In genomic region chr9:76887003-76887821, GRCh38 we compare ENCODE assay signal across 13 cellular contexts. TPM values are rescaled to one million over a fixed set of nuclear protein-coding genes. Genes with fewer than 3 reads are reported as not detected.
DNase-seq lines count a peak whose midpoint lies in the region; ATAC-seq, FAIRE-seq and TF ChIP-seq lines count a peak whose summit lies in the region.
"Had no signal": no experiment of that assay in that cellular context is flagged by ENCODE, and none has a peak within 500 bp of the region (broad histone marks: within the 10 kb centered on the region; RNA-seq: fewer than 3 reads in every experiment).

No MANE protein-coding gene starts in this region.

- in situ Hi-C loops in GM12878 (cut with MboI): no loop called here

- intact Hi-C loops in GM12878 (cut with micrococcal nuclease; ENCODE audit: unreplicated experiment): loop anchor here (5.0 kb wide), 1 partner anchor 100 kb away; no protein-coding TSS in a partner anchor
- intact Hi-C loops in activated T-helper 2 cell treated with anti-CD3 and anti-CD28 coated beads, Interferon-gamma antibody, Interleukin-2, Interleukin-4, amounts not matched to agents 10 μg/mL and 5 μg/mL and 100 μg/mL, durations not matched to agents 14 hours and 24 hours and 36 hours (cut with micrococcal nuclease): no loop called here

- peak; percentile 90 for FAIRE-seq in GM12878 (lab: Jason Lieb, UNC)
- FAIRE-seq: K562 had no signal

- H2AFZ ChIP-seq in GM12878 (ENCODE audit: control insufficient read depth, low read depth, low read length): peak overlapping the region; percentile 92
- peak overlapping the region; percentile 29 for H2AFZ ChIP-seq in neural progenitor cell (replicated peaks)

- SMC1A ChIA-PET in GM12878 (lab: Charles Lee; ENCODE audit: uncharacterized antibody, unreplicated experiment): no interaction called here

- CTCF ChIA-PET in GM12878 (lab: Yijun Ruan, JAX): no interaction called here

- H3K9me3 ChIP-seq in GM12878 (replicated peaks; ENCODE audit: control insufficient read depth, insufficient read depth, low read length): no peaks in the 10 kb centered on the region; the same call in 2 of the 3 replicates
- no peaks in the 10 kb centered on the region for H3K9me3 ChIP-seq in neural progenitor cell (ENCODE audit: low read depth)

- ATAC-seq in HG02885 (IDR thresholded peaks at IDR 0.05; ENCODE audit: poor library complexity, unreplicated experiment) (peak; percentile 74), GM12878 (peak; percentile 77)
- ATAC-seq: activated CD8-positive, alpha-beta T cell treated with anti-CD3 and anti-CD28 coated beads for 36 hours; K562; stimulated activated effector memory CD8-positive, alpha-beta T cell treated with anti-CD3 and anti-CD28 coated beads, Interleukin-12 subunit alpha, Interleukin-12 subunit beta, amount 100 ng/mL, for 72 hours had no signal

- H4K20me1 ChIP-seq in GM12878 (ENCODE audit: control insufficient read depth, insufficient read depth) (no peaks in the 10 kb centered on the region), neural progenitor cell (ENCODE audit: low read depth) (no peaks in the 10 kb centered on the region)

- 14% methylated on average over 5 of the region's 5 CpGs for WGBS in GM12878 (ENCODE audit: insufficient coverage, insufficient replicate concordance, low lambda C conversion rate, missing lambda C conversion rate)

- H3K4me1 Mint-ChIP-seq in neural progenitor cell: peaks cover 33% of the 10 kb centered on the region
- H3K4me1 Mint-ChIP-seq in activated T-helper 2 cell treated with anti-CD3 and anti-CD28 coated beads, Interferon-gamma antibody, Interleukin-2, Interleukin-4, amounts not matched to agents 10 μg/mL and 5 μg/mL and 100 μg/mL, durations not matched to agents 14 hours and 24 hours and 36 hours (ENCODE audit: low read depth): no peaks in the 10 kb centered on the region
- H3K4me1 Mint-ChIP-seq: stimulated activated effector memory CD8-positive, alpha-beta T cell treated with anti-CD3 and anti-CD28 coated beads, Interleukin-12 subunit alpha, Interleukin-12 subunit beta, amount 100 ng/mL, for 72 hours had no signal

- BruUV-seq in GM12878 (replicated peaks; lab: Mats Ljungman, UMichigan): no TSS peak

- POLR2A ChIA-PET in GM12878 (lab: Charles Lee): interaction anchor here (0.6 kb wide), 2 partner anchors 21 to 691 kb away, joined by 3 read pairs; no protein-coding TSS in a partner anchor

- H3K27me3 ChIP-seq in GM12878 (replicated peaks in 1 of 2; ENCODE audit: control insufficient read depth in 2 of 2, insufficient read depth in 2 of 2, low read length in 1 of 2): no peaks in the 10 kb centered on the region
- no peaks in the 10 kb centered on the region for H3K27me3 ChIP-seq in neural progenitor cell

- TF ChIP-seq EP300 in GM12878 (IDR thresholded peaks at IDR 0.05; ENCODE audit: borderline replicate concordance in 1 of 2, control insufficient read depth in 1 of 2, low read depth in 2 of 2, low read length in 2 of 2): no peak

- no peak for TF ChIP-seq POLR2A in GM12878 (IDR thresholded peaks at IDR 0.05; ENCODE audit: low read depth, low read length)

- RAD21 ChIA-PET in GM12878 (lab: Charles Lee; ENCODE audit: unreplicated experiment): no interaction called here

- peaks cover 15% of the 10 kb centered on the region for H3K9me3 Mint-ChIP-seq in neural progenitor cell
- H3K9me3 Mint-ChIP-seq in activated T-helper 2 cell treated with anti-CD3 and anti-CD28 coated beads, Interferon-gamma antibody, Interleukin-2, Interleukin-4, amounts not matched to agents 10 μg/mL and 5 μg/mL and 100 μg/mL, durations not matched to agents 14 hours and 24 hours and 36 hours: no peaks in the 10 kb centered on the region
- H3K9me3 Mint-ChIP-seq: activated CD8-positive, alpha-beta T cell treated with anti-CD3 and anti-CD28 coated beads for 36 hours; stimulated activated effector memory CD8-positive, alpha-beta T cell treated with anti-CD3 and anti-CD28 coated beads, Interleukin-12 subunit alpha, Interleukin-12 subunit beta, amount 100 ng/mL, for 72 hours had no signal

- DNase-seq in GM12865 (ENCODE audit: low read depth) (peak; percentile 64), GM12878 (ENCODE audit: low read depth, low spot score) (no peak), neural progenitor cell (ENCODE audit: low spot score) (no peak), medulla oblongata (ENCODE audit: extremely low spot score) (no peak), activated gamma-delta T cell (lab: John Stamatoyannopoulos, UW) (no peak), COLO829 (ENCODE audit: low spot score) (no peak)
- no peak for DNase-seq in activated T-helper 2 cell treated with anti-CD3 and anti-CD28 coated beads, Interferon-gamma antibody, Interleukin-2, Interleukin-4, amounts not matched to agents 10 μg/mL and 5 μg/mL and 100 μg/mL, durations not matched to agents 14 hours and 24 hours and 36 hours (ENCODE audit: low spot score)
- DNase-seq: activated CD8-positive, alpha-beta T cell treated with anti-CD3 and anti-CD28 coated beads for 36 hours; central memory CD4-positive, alpha-beta T cell; DND-41 had no signal

- H3K36me3 ChIP-seq in GM12878 (ENCODE audit: control insufficient read depth in 2 of 2, insufficient read depth in 2 of 2, low read length in 1 of 2) (no peaks in the 10 kb centered on the region), neural progenitor cell (no peaks in the 10 kb centered on the region)

- H3K27me3 Mint-ChIP-seq in neural progenitor cell (ENCODE audit: insufficient read depth, low read depth): peaks cover 4% of the 10 kb centered on the region
- no peaks in the 10 kb centered on the region for H3K27me3 Mint-ChIP-seq in activated T-helper 2 cell treated with anti-CD3 and anti-CD28 coated beads, Interferon-gamma antibody, Interleukin-2, Interleukin-4, amounts not matched to agents 10 μg/mL and 5 μg/mL and 100 μg/mL, durations not matched to agents 14 hours and 24 hours and 36 hours (ENCODE audit: low read depth)
- H3K27me3 Mint-ChIP-seq: activated CD8-positive, alpha-beta T cell treated with anti-CD3 and anti-CD28 coated beads for 36 hours had no signal

- H3K9ac ChIP-seq in GM12878 (ENCODE audit: control insufficient read depth, insufficient read depth, low read length) (no peak overlapping the region), neural progenitor cell (no peak overlapping the region)

- H3K4me2 ChIP-seq in GM12878 (ENCODE audit: control insufficient read depth, insufficient read depth) (peak overlapping the region; percentile 83; the same call in 1 of the 2 replicates), neural progenitor cell (peak overlapping the region; percentile 35)

- TF ChIP-seq RAD21 in GM12878 (IDR thresholded peaks at IDR 0.05; ENCODE audit: insufficient read depth, low read depth, low read length): no peak

- H3K4me3 Mint-ChIP-seq in neural progenitor cell: no peak overlapping the region
- H3K4me3 Mint-ChIP-seq in activated T-helper 2 cell treated with anti-CD3 and anti-CD28 coated beads, Interferon-gamma antibody, Interleukin-2, Interleukin-4, amounts not matched to agents 10 μg/mL and 5 μg/mL and 100 μg/mL, durations not matched to agents 14 hours and 24 hours and 36 hours (ENCODE audit: low read depth): no peak overlapping the region
- H3K4me3 Mint-ChIP-seq: activated CD8-positive, alpha-beta T cell treated with anti-CD3 and anti-CD28 coated beads for 36 hours; stimulated activated effector memory CD8-positive, alpha-beta T cell treated with anti-CD3 and anti-CD28 coated beads, Interleukin-12 subunit alpha, Interleukin-12 subunit beta, amount 100 ng/mL, for 72 hours had no signal

- H3K79me2 ChIP-seq in GM12878 (ENCODE audit: control insufficient read depth, insufficient read depth, low read length): no peaks in the 10 kb centered on the region
- no peaks in the 10 kb centered on the region for H3K79me2 ChIP-seq in neural progenitor cell (ENCODE audit: low read depth)

- H3K4me1 ChIP-seq in GM12878 (ENCODE audit: control insufficient read depth, insufficient read depth, low read length) (peaks cover 22% of the 10 kb centered on the region), neural progenitor cell (peaks cover 6% of the 10 kb centered on the region)

- H3K36me3 Mint-ChIP-seq in neural progenitor cell: peaks cover 6% of the 10 kb centered on the region
- no peaks in the 10 kb centered on the region for H3K36me3 Mint-ChIP-seq in activated T-helper 2 cell treated with anti-CD3 and anti-CD28 coated beads, Interferon-gamma antibody, Interleukin-2, Interleukin-4, amounts not matched to agents 10 μg/mL and 5 μg/mL and 100 μg/mL, durations not matched to agents 14 hours and 24 hours and 36 hours (ENCODE audit: low read depth)
- H3K36me3 Mint-ChIP-seq: stimulated activated effector memory CD8-positive, alpha-beta T cell treated with anti-CD3 and anti-CD28 coated beads, Interleukin-12 subunit alpha, Interleukin-12 subunit beta, amount 100 ng/mL, for 72 hours had no signal

- H3K27ac ChIP-seq in GM12878 (ENCODE audit: control insufficient read depth, insufficient read depth) (peak overlapping the region; percentile 11; the same call in 1 of the 2 replicates), neural progenitor cell (no peak overlapping the region)

- TF ChIP-seq CTCF in GM12865 (IDR thresholded peaks at IDR 0.05; ENCODE audit: insufficient read depth, low read depth, low read length, missing control alignments): no peak
- TF ChIP-seq CTCF in GM12878 (IDR thresholded peaks at IDR 0.05 in 2 of 3, conservative IDR thresholded peaks at IDR 0.05 in 1 of 3; ENCODE audit: control insufficient read depth in 2 of 3, extremely low read depth in 1 of 3, insufficient read depth in 1 of 3, low read depth in 3 of 3, low read length in 3 of 3): peak in 1 of 3 experiments; percentile 7; a peak in 1 of 6 replicates
- no peak for TF ChIP-seq CTCF in neural progenitor cell (IDR thresholded peaks at IDR 0.05)

- H3K4me3 ChIP-seq in GM12865 (ENCODE audit: low read depth, low read length): peak overlapping the region; percentile 5; the same call in 1 of the 2 replicates
- no peak overlapping the region for H3K4me3 ChIP-seq in GM12878
- no peak overlapping the region for H3K4me3 ChIP-seq in neural progenitor cell
- H3K4me3 ChIP-seq: K562 had no signal

- peak overlapping the region; percentile 95 for H3K27ac Mint-ChIP-seq in neural progenitor cell
- H3K27ac Mint-ChIP-seq in activated T-helper 2 cell treated with anti-CD3 and anti-CD28 coated beads, Interferon-gamma antibody, Interleukin-2, Interleukin-4, amounts not matched to agents 10 μg/mL and 5 μg/mL and 100 μg/mL, durations not matched to agents 14 hours and 24 hours and 36 hours: no peak overlapping the region
- H3K27ac Mint-ChIP-seq: activated CD8-positive, alpha-beta T cell treated with anti-CD3 and anti-CD28 coated beads for 36 hours; stimulated activated effector memory CD8-positive, alpha-beta T cell treated with anti-CD3 and anti-CD28 coated beads, Interleukin-12 subunit alpha, Interleukin-12 subunit beta, amount 100 ng/mL, for 72 hours had no signal

- no peaks in the 10 kb centered on the region for H3F3A ChIP-seq in neural progenitor cell (ENCODE audit: low read depth)

RNA-seq across cellular contexts. Expression of gene PRUNE2, which starts 18.7 kb away (rescaled TPM):
- total RNA-seq in GM12878 (2013; cell fraction: nucleolus; rRNA removed): 0.13 and 0.49 TPM in 2 replicates
- total RNA-seq in GM12878 (2014; rRNA removed) (0.11 and 0.16 TPM in 2 replicates), GM12878 (2014; rRNA removed; fragmentation: Illumina TruSeq; extraction: Trizol) (0.28 and 0.45 TPM in 2 replicates), GM12878 (2021) (0.23 and 0.61 TPM in 2 replicates), neural progenitor cell (ENCODE audit: low replicate concordance) (18.4 and 28.2 TPM in 2 replicates)
- polyA plus RNA-seq in GM12878 (2011; ENCODE audit: low read depth): 0.17 TPM
- polyA plus RNA-seq in GM12878 (2011; rRNA removed) (0.07 and 0.10 TPM in 2 replicates), GM12878 (2014; fragmentation: Illumina TruSeq; extraction: Trizol) (0.26 and 1.7 TPM in 2 replicates), GM12878 (2014; fragmentation: Nextera tagmentation; extraction: Ambion mirVana) (under 1 TPM; 0.24 to 0.38 TPM), GM12878 (2014; rRNA removed) (0.19 and 0.23 TPM in 2 replicates), GM12878 (2016; fragmentation: Nextera tagmentation; extraction: Ambion mirVana) (under 1 TPM; 0.59 to 0.63 TPM)
- 0.02 and 0.04 TPM in 2 replicates for polyA plus RNA-seq in GM12878 (2011; cell fraction: cytosol; rRNA removed)
- 0.07 and 0.13 TPM in 2 replicates for polyA plus RNA-seq in GM12878 (2011; cell fraction: nucleus; rRNA removed)
- polyA plus RNA-seq in GM12878 (2012): 0.30 and 0.32 TPM in 2 replicates
- 0.05 and 0.80 TPM in 2 replicates for polyA minus RNA-seq in GM12878 (2011; rRNA and poly(A)+ RNA removed)
- polyA minus RNA-seq in GM12878 (2011; cell fraction: cytosol; rRNA and poly(A)+ RNA removed): not detected in 2 replicates
- 0.10 and 0.73 TPM in 2 replicates for polyA minus RNA-seq in GM12878 (2011; cell fraction: nucleus; rRNA and poly(A)+ RNA removed)
- total RNA-seq in activated T-helper 2 cell treated with anti-CD3 and anti-CD28 coated beads, Interferon-gamma antibody, Interleukin-2, Interleukin-4, amounts not matched to agents 10 μg/mL and 5 μg/mL and 100 μg/mL, durations not matched to agents 14 hours and 24 hours and 36 hours: 0.27 and 0.53 TPM in 2 replicates

Comparison
In these comparisons a context has a peak if more than half of its experiments do, and no peak if none do; other contexts are left out.
1. RNA of gene PRUNE2, which starts 18.7 kb away (total RNA-seq): 18.4 to 28.2 TPM in neural progenitor cell; 0.27 to 0.53 TPM in activated T-helper 2 cell treated with anti-CD3 and anti-CD28 coated beads, Interferon-gamma antibody, Interleukin-2, Interleukin-4, amounts not matched to agents 10 μg/mL and 5 μg/mL and 100 μg/mL, durations not matched to agents 14 hours and 24 hours and 36 hours and 0.11 to 0.61 TPM in GM12878; every median in the first group is over 10 times any median in the second.